ENCODE assay signal across 8 cellular contexts in the genomic region with DNA sequence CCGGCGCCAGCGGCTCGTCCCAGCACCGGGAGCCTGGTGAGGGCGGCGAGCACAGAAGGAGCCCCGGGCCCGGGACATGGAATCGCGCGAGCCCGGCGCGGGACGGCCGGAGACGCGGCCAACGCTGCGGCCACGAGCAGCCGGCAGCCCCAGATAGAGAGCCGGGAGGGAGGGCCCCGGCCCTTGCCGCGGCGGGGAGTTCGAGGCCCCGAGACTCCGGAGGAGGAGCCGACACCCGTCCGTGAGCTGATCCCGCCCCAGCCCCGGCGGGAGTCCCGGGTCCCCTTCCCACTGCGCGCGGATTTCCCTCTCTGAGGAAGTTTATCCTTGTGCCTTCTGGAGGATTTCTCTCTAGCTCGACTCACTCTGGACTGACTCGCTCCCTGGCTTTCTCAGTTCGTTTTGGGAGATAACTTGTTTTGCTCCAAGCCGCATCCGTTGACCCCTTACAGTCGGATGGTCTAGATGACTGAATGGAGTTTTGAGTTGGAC. TPM values are rescaled to one million over a fixed set of nuclear protein-coding genes. Genes with fewer than 3 reads are reported as not detected.
DNase-seq lines count a peak whose midpoint lies in the region; ATAC-seq, FAIRE-seq and TF ChIP-seq lines count a peak whose summit lies in the region.

No MANE protein-coding gene starts in this region.

- no peak for FAIRE-seq in HTR-8/SVneo (lab: Jason Lieb, UNC)

- no peaks in the 10 kb centered on the region for H3K27me3 Mint-ChIP-seq in endodermal cell (ENCODE audit: insufficient read depth)

- peak overlapping the region; percentile 97 for H3K27ac Mint-ChIP-seq in endodermal cell

- H3K27me3 ChIP-seq in endodermal cell (ENCODE audit: control insufficient read depth, insufficient read depth, low read length, poor library complexity, severe bottlenecking), result no peaks in the 10 kb centered on the region
- no peaks in the 10 kb centered on the region for H3K27me3 ChIP-seq in mucosa of rectum (ENCODE audit: control insufficient read depth in 2 of 2, insufficient read depth in 2 of 2, low read length in 2 of 2)
- H3K27me3 ChIP-seq in tibial nerve, result no peaks in the 10 kb centered on the region

- H3K9me3 ChIP-seq in endodermal cell (ENCODE audit: control insufficient read depth, low read length) (no peaks in the 10 kb centered on the region), mucosa of rectum (ENCODE audit: control insufficient read depth in 2 of 2, low read length in 2 of 2) (no peaks in the 10 kb centered on the region), tibial nerve (no peaks in the 10 kb centered on the region)

- peak overlapping the region; percentile 99 for H3K4me3 Mint-ChIP-seq in endodermal cell

- ATAC-seq in GM19324 (IDR thresholded peaks at IDR 0.05; ENCODE audit: low FRiP score, unreplicated experiment) (peak; percentile 35), HG03520 (IDR thresholded peaks at IDR 0.05; ENCODE audit: unreplicated experiment) (peak; percentile 32)

- WGBS in endodermal cell (ENCODE audit: insufficient coverage in 1 of 2, insufficient read length in 1 of 2), 2 experiments, result 0% methylated on average over 38 to 47 of the region's 47 CpGs
- WGBS in tibial nerve, 2 donors, result 0% methylated on average over 27 to 47 of the region's 47 CpGs

- peaks cover 33% of the 10 kb centered on the region for H3K4me1 Mint-ChIP-seq in endodermal cell

- no peaks in the 10 kb centered on the region for H3K9me3 Mint-ChIP-seq in endodermal cell

- peaks cover 3% of the 10 kb centered on the region for H3K36me3 Mint-ChIP-seq in endodermal cell (ENCODE audit: low read depth)

- no peak for TF ChIP-seq POLR2A in tibial nerve (IDR thresholded peaks at IDR 0.05)

- DNase-seq in AG09309 (ENCODE audit: low read depth), result no peak
- DNase-seq in endodermal cell, result peak; percentile 86
- no peak for DNase-seq in tibial nerve (ENCODE audit: low spot score in 2 of 2)
- DNase-seq in HTR-8/SVneo (ENCODE audit: insufficient read length, low spot score), result no peak

- H3K36me3 ChIP-seq in endodermal cell (ENCODE audit: control insufficient read depth, insufficient read depth, low read length) (no peaks in the 10 kb centered on the region), mucosa of rectum (ENCODE audit: control insufficient read depth in 2 of 2, insufficient read depth in 2 of 2, low read length in 2 of 2) (no peaks in the 10 kb centered on the region), tibial nerve (no peaks in the 10 kb centered on the region)

- no peak for TF ChIP-seq EP300 in tibial nerve (IDR thresholded peaks at IDR 0.05)

- H3K27ac ChIP-seq in endodermal cell (ENCODE audit: low read depth, low read length) (peak overlapping the region; percentile 71), mucosa of rectum (ENCODE audit: low read depth in 2 of 2, low read length in 2 of 2) (peak overlapping the region; percentile 87 to 94), tibial nerve (peak overlapping the region; percentile 84 to 99 (median 92))

- H3K4me1 ChIP-seq in endodermal cell (ENCODE audit: control insufficient read depth, insufficient read depth, low read length), result peaks cover 10% of the 10 kb centered on the region
- H3K4me1 ChIP-seq in mucosa of rectum (ENCODE audit: control insufficient read depth in 2 of 2, insufficient read depth in 2 of 2, low read length in 2 of 2), result peaks cover 12 to 21% of the 10 kb centered on the region in 2 donors
- H3K4me1 ChIP-seq in tibial nerve, result peaks cover 0 to 52% (median 15%) of the 10 kb centered on the region in 4 donors

- H3K9ac ChIP-seq in endodermal cell (ENCODE audit: extremely low read depth, low read length, poor library complexity, severe bottlenecking) (peak overlapping the region; percentile 67), mucosa of rectum (ENCODE audit: low read depth in 1 of 2, low read length in 2 of 2) (peak overlapping the region; percentile 83 to 89)

- H3K4me3 ChIP-seq in AG09309 (ENCODE audit: control insufficient read depth, low read depth, low read length), result peak overlapping the region; percentile 93
- H3K4me3 ChIP-seq in WI38 (ENCODE audit: low read depth, low read length), result peak overlapping the region; percentile 86
- peak overlapping the region; percentile 89 for H3K4me3 ChIP-seq in endodermal cell (ENCODE audit: low read length)
- H3K4me3 ChIP-seq in mucosa of rectum (ENCODE audit: low read length in 2 of 2), result peak overlapping the region; percentile 91 to 92
- peak overlapping the region; percentile 69 to 86 (median 83) for H3K4me3 ChIP-seq in tibial nerve

- TF ChIP-seq CTCF in AG09309 (IDR thresholded peaks at IDR 0.05; ENCODE audit: control insufficient read depth, insufficient read depth, low read depth, low read length, missing control alignments) (no peak), WI38 (IDR thresholded peaks at IDR 0.05; ENCODE audit: low read depth, low read length) (no peak), endodermal cell (conservative IDR thresholded peaks at IDR 0.05) (no peak), tibial nerve (IDR thresholded peaks at IDR 0.05) (no peak)

RNA-seq across cellular contexts. Expression of gene ARHGEF12, which starts 0.5 kb away (rescaled TPM):
- 10 to 100 TPM; 35.3 to 38.7 TPM for total RNA-seq in endodermal cell
- 29.4 TPM for polyA plus RNA-seq in endodermal cell (2013, experiment 1 of 2)
- polyA plus RNA-seq in endodermal cell (2013, experiment 2 of 2), result 30.8 TPM
- 100 to 1,000 TPM in 2 of 4 donors, 10 to 100 TPM in 2; 92.1 to 122 (median 104) TPM for total RNA-seq in tibial nerve

RNA-seq across cellular contexts. Expression of gene TLCD5, which starts 11.6 kb away (rescaled TPM):
- total RNA-seq in endodermal cell, result 10 to 100 TPM; 13.8 to 20.1 TPM
- 16.0 TPM for polyA plus RNA-seq in endodermal cell (2013, experiment 1 of 2)
- polyA plus RNA-seq in endodermal cell (2013, experiment 2 of 2), result 15.0 TPM
- 1 to 10 TPM; 6.3 to 9.4 (median 8.2) TPM for total RNA-seq in tibial nerve
